ENCODE assay signal across 8 cellular contexts in the genomic region with DNA sequence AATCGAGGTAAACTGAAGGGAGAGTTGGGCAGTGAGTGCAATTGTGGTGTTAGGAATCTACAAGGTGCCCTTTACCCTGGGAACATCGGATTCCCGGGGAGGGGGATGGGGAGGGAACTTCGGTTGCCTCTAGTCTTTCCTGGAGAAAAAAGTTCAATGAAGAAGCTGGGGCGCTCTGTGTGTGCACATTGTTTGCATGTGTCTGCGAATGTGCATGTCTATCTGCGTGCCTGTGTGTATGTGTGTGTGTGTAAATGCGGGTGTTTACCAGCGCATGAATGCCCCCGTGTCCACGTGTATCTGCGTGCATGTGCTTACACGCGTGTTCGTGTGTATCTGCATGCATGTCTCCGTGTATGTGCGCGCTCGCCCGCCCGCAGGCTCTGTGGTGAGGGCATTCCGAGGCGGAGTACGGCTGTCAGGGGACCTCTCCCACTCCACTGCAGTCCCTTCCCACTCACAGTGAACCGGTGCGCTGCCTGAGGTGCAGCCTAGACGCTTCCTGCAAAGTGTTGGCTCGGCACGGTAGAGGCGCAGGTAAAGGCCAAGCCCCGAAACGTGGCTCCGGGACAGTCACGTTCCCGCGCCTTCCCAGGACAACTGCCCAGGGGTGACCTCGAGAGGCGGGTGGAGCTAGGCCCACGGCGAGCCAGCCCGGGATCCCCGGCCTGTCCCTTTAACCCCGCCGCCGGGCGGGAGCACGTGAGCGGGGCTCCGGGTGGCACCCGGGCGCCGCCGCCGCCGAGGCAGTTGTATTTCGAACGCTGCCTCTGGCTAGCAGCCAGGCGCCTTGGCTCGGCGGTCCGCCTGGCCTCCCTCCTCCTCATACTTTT.
DNase-seq lines count a peak whose midpoint lies in the region; ATAC-seq and TF ChIP-seq lines count a peak whose summit lies in the region.

No MANE protein-coding gene starts in this region.

- TF ChIP-seq CTCF in cardiac fibroblast (IDR thresholded peaks at IDR 0.05; ENCODE audit: low read depth, low read length): no peak

- H3K4me1 ChIP-seq in stomach smooth muscle (ENCODE audit: control insufficient read depth, insufficient read depth, low read length): peaks cover 23% of the 10 kb centered on the region
- peaks cover 5% of the 10 kb centered on the region for H3K4me1 ChIP-seq in effector memory CD4-positive, alpha-beta T cell (ENCODE audit: control insufficient read depth, insufficient read depth, low read length, poor library complexity, severe bottlenecking)

- H3K27me3 ChIP-seq in stomach smooth muscle (ENCODE audit: control insufficient read depth in 1 of 2, insufficient read depth in 2 of 2, low read length in 2 of 2): peaks cover 38 to 57% of the 10 kb centered on the region in 2 donors
- H3K27me3 ChIP-seq in effector memory CD4-positive, alpha-beta T cell (replicated peaks; ENCODE audit: control insufficient read depth, insufficient read depth, low read length, poor library complexity, severe bottlenecking): peaks cover 7% of the 10 kb centered on the region

- H3K27ac ChIP-seq in stomach smooth muscle (ENCODE audit: low read length): no peak overlapping the region
- H3K27ac ChIP-seq in effector memory CD4-positive, alpha-beta T cell (ENCODE audit: insufficient read depth, low read length, poor library complexity, severe bottlenecking): no peak overlapping the region

- H3K9ac ChIP-seq in stomach smooth muscle (ENCODE audit: low read length in 2 of 2): no peak overlapping the region

- H3K36me3 ChIP-seq in stomach smooth muscle (ENCODE audit: control insufficient read depth in 2 of 2, insufficient read depth in 2 of 2, low read length in 2 of 2): no peaks in the 10 kb centered on the region
- H3K36me3 ChIP-seq in effector memory CD4-positive, alpha-beta T cell (ENCODE audit: control insufficient read depth, insufficient read depth, low read length): no peaks in the 10 kb centered on the region

- no peaks in the 10 kb centered on the region for H3K9me3 ChIP-seq in stomach smooth muscle (ENCODE audit: control insufficient read depth in 2 of 2, low read length in 2 of 2)
- H3K9me3 ChIP-seq in effector memory CD4-positive, alpha-beta T cell (ENCODE audit: control insufficient read depth, low read length): no peaks in the 10 kb centered on the region

- H3K4me3 ChIP-seq in cardiac fibroblast (replicated peaks in 1 of 2; ENCODE audit: low read depth in 2 of 2, low read length in 2 of 2) (peak overlapping the region; percentile 83 to 84), stomach smooth muscle (ENCODE audit: low read length in 2 of 2) (peak overlapping the region; percentile 70 to 76)
- H3K4me3 ChIP-seq in effector memory CD4-positive, alpha-beta T cell (ENCODE audit: insufficient read depth, low read depth, low read length, poor library complexity, severe bottlenecking): no peak overlapping the region

- no peak for ATAC-seq in GM18498 (IDR thresholded peaks at IDR 0.05; ENCODE audit: unreplicated experiment)

- DNase-seq in activated CD4-positive, alpha-beta T cell treated with anti-CD3 and anti-CD28 coated beads for 48 hours: peak; percentile 30
- DNase-seq in activated CD4-positive, alpha-beta T cell treated with anti-CD3 and anti-CD28 coated beads, Interleukin-2, amount 50 U/mL, for 1 hour: no peak
- DNase-seq in NCI-H526 treated with DMSO at 0.1 percent for 48 hours (lab: John Stamatoyannopoulos, UW) (peak; percentile 12), cardiac fibroblast (ENCODE audit: low read depth in 2 of 2) (peak; percentile 40 to 65), kidney tubule cell (ENCODE audit: low spot score) (peak; percentile 84)
- no peak for DNase-seq in effector memory CD4-positive, alpha-beta T cell

Comparison
In these comparisons a context has a peak if more than half of its experiments do, and no peak if none do; other contexts are left out.
1. DNase-seq: peak in activated CD4-positive, alpha-beta T cell treated with anti-CD3 and anti-CD28 coated beads for 48 hours (single experiment), NCI-H526 treated with DMSO at 0.1 percent for 48 hours (single experiment), cardiac fibroblast (2 of 2) and kidney tubule cell (single experiment); none in activated CD4-positive, alpha-beta T cell treated with anti-CD3 and anti-CD28 coated beads, Interleukin-2, amount 50 U/mL, for 1 hour (single experiment) and effector memory CD4-positive, alpha-beta T cell (0 of 3).